6 cellular contexts compared by ENCODE assay signal in genomic region chr16:2250652-2251280, GRCh38. TPM values are rescaled to one million over a fixed set of nuclear protein-coding genes. Genes with fewer than 3 reads are reported as not detected.
DNase-seq lines count a peak whose midpoint lies in the region.

No MANE protein-coding gene starts in this region.

- peak overlapping the region; percentile 88 for H3K4me3 Mint-ChIP-seq in activated CD4-positive, alpha-beta memory T cell treated with anti-CD3 and anti-CD28 coated beads for 36 hours

- peak overlapping the region; percentile 77 for H3K4me3 ChIP-seq in iPS-18c (ENCODE audit: insufficient read depth, low read depth, low read length)
- peak overlapping the region; percentile 90 for H3K4me3 ChIP-seq in thymus (ENCODE audit: low read length)

- DNase-seq in HT-29 (ENCODE audit: low spot score) (peak; percentile 68), inferior parietal cortex (ENCODE audit: extremely low spot score) (no peak), dermis blood vessel endothelial cell (no peak)
- peak; percentile 49 for DNase-seq in activated CD4-positive, alpha-beta memory T cell treated with anti-CD3 and anti-CD28 coated beads for 36 hours

- H3K4me1 Mint-ChIP-seq in activated CD4-positive, alpha-beta memory T cell treated with anti-CD3 and anti-CD28 coated beads for 36 hours (ENCODE audit: low read depth), result peaks cover 10% of the 10 kb centered on the region

- H3K9me3 ChIP-seq in iPS-18c (ENCODE audit: control insufficient read depth, insufficient read depth, low read length), result peaks cover 2% of the 10 kb centered on the region
- no peaks in the 10 kb centered on the region for H3K9me3 ChIP-seq in thymus (ENCODE audit: control insufficient read depth)

- H3K27ac ChIP-seq in thymus (ENCODE audit: low read depth), result peak overlapping the region; percentile 93

- peaks cover 21% of the 10 kb centered on the region for H3K36me3 Mint-ChIP-seq in activated CD4-positive, alpha-beta memory T cell treated with anti-CD3 and anti-CD28 coated beads for 36 hours

- CTCF ChIA-PET in activated CD4-positive, alpha-beta memory T cell treated with anti-CD3 and anti-CD28 coated beads for 36 hours (lab: Charles Lee), result interaction anchor here (0.6 to 4.0 kb wide), 11 partner anchors 12 to 251 kb away, joined by 3 to 31 read pairs (median 4); partner anchors contain the start of genes ABCA3, CASKIN1 and PGP

- whole genome bisulfite sequencing in thymus, result 19% methylated on average over 33 of the region's 33 CpGs

- H3K4me1 ChIP-seq in thymus (ENCODE audit: control insufficient read depth, insufficient read depth, low read length), result peaks cover 14% of the 10 kb centered on the region

- H3K9me3 Mint-ChIP-seq in activated CD4-positive, alpha-beta memory T cell treated with anti-CD3 and anti-CD28 coated beads for 36 hours, result no peaks in the 10 kb centered on the region

- peaks cover 45% of the 10 kb centered on the region for H3K36me3 ChIP-seq in thymus (ENCODE audit: control insufficient read depth, insufficient read depth)

- no peaks in the 10 kb centered on the region for H3K27me3 ChIP-seq in thymus (ENCODE audit: control insufficient read depth, insufficient read depth)

- peak overlapping the region; percentile 89 for H3K27ac Mint-ChIP-seq in activated CD4-positive, alpha-beta memory T cell treated with anti-CD3 and anti-CD28 coated beads for 36 hours

- H3K27me3 Mint-ChIP-seq in activated CD4-positive, alpha-beta memory T cell treated with anti-CD3 and anti-CD28 coated beads for 36 hours, result no peaks in the 10 kb centered on the region

- intact Hi-C loops in activated CD4-positive, alpha-beta memory T cell treated with anti-CD3 and anti-CD28 coated beads for 36 hours (cut with micrococcal nuclease), result loop anchor here (2.0 to 5.0 kb wide), 3 partner anchors 18 to 43 kb away; partner anchors contain the start of genes E4F1, MLST8 and RNPS1

- POLR2A ChIA-PET in activated CD4-positive, alpha-beta memory T cell treated with anti-CD3 and anti-CD28 coated beads for 36 hours (lab: Charles Lee), result interaction anchor here (0.6 to 3.1 kb wide), 9 partner anchors 9 to 209 kb away, joined by 3 to 13 read pairs (median 4); partner anchors contain the start of genes E4F1, MLST8 and TEDC2

RNA-seq across cellular contexts. Expression of gene ECI1, which starts 0.6 kb away (rescaled TPM):
- total RNA-seq in HT-29 (2014; rRNA removed; shearing (Covaris generic)), result 160 and 162 TPM in 2 replicates
- total RNA-seq in activated CD4-positive, alpha-beta memory T cell treated with anti-CD3 and anti-CD28 coated beads for 36 hours, result 10 to 100 TPM; 50.7 to 52.5 TPM
- polyA plus RNA-seq in thymus, result 47.0 TPM
- total RNA-seq in dermis blood vessel endothelial cell, result 32.3 and 37.8 TPM in 2 replicates

RNA-seq across cellular contexts. Expression of gene DNASE1L2, which starts 14.5 kb away (rescaled TPM):
- total RNA-seq in HT-29 (2014; rRNA removed; shearing (Covaris generic)), result 0.99 and 3.1 TPM in 2 replicates
- under 1 TPM; 0.63 to 0.67 TPM for total RNA-seq in activated CD4-positive, alpha-beta memory T cell treated with anti-CD3 and anti-CD28 coated beads for 36 hours
- polyA plus RNA-seq in thymus, result 3.5 TPM
- 0.51 and 0.56 TPM in 2 replicates for total RNA-seq in dermis blood vessel endothelial cell

RNA-seq across cellular contexts. Expression of gene RNPS1, which starts 17.2 kb away (rescaled TPM):
- total RNA-seq in HT-29 (2014; rRNA removed; shearing (Covaris generic)), result 213 and 226 TPM in 2 replicates
- 100 to 1,000 TPM; 292 to 294 TPM for total RNA-seq in activated CD4-positive, alpha-beta memory T cell treated with anti-CD3 and anti-CD28 coated beads for 36 hours
- polyA plus RNA-seq in thymus, result 130 TPM
- 61.8 and 85.0 TPM in 2 replicates for total RNA-seq in dermis blood vessel endothelial cell

RNA-seq across cellular contexts. Expression of gene E4F1, which starts 27.4 kb away (rescaled TPM):
- total RNA-seq in HT-29 (2014; rRNA removed; shearing (Covaris generic)), result 83.8 and 87.2 TPM in 2 replicates
- 10 to 100 TPM; 19.3 to 19.6 TPM for total RNA-seq in activated CD4-positive, alpha-beta memory T cell treated with anti-CD3 and anti-CD28 coated beads for 36 hours
- 42.3 TPM for polyA plus RNA-seq in thymus
- 34.4 and 37.1 TPM in 2 replicates for total RNA-seq in dermis blood vessel endothelial cell

RNA-seq across cellular contexts. Expression of gene PGP, which starts 36.1 kb away (rescaled TPM):
- 82.0 and 98.7 TPM in 2 replicates for total RNA-seq in HT-29 (2014; rRNA removed; shearing (Covaris generic))
- total RNA-seq in activated CD4-positive, alpha-beta memory T cell treated with anti-CD3 and anti-CD28 coated beads for 36 hours, result 10 to 100 TPM; 19.3 to 19.5 TPM
- 12.9 TPM for polyA plus RNA-seq in thymus
- 18.4 and 20.2 TPM in 2 replicates for total RNA-seq in dermis blood vessel endothelial cell

Comparison
In these comparisons a context has a peak if more than half of its experiments do, and no peak if none do; other contexts are left out.
1. DNase-seq: peak in HT-29 (single experiment) and activated CD4-positive, alpha-beta memory T cell treated with anti-CD3 and anti-CD28 coated beads for 36 hours (single experiment); none in inferior parietal cortex (single experiment) and dermis blood vessel endothelial cell (single experiment).